In genomic region chr15:55003900-55004879, GRCh38 we compare ENCODE assay signal across 17 cellular contexts.
A peak's percentile ranks its signal among the peaks of the same experiment; 100 is the strongest.
DNase-seq lines count a peak whose midpoint lies in the region; ATAC-seq lines count a peak whose summit lies in the region.
"Had no signal": no experiment of that assay in that cellular context is flagged by ENCODE, and none has a peak within 500 bp of the region (broad histone marks: within the 10 kb centered on the region; RNA-seq: fewer than 3 reads in every experiment).

No MANE protein-coding gene starts in this region.

- ATAC-seq in GM19467 (IDR thresholded peaks at IDR 0.05; ENCODE audit: unreplicated experiment), result no peak
- ATAC-seq: GM12878; stimulated activated naive B cell treated with anti-CD40 and anti-IgM and Interleukin-4, amounts not matched to agents 10 μg/mL and 1 μg/mL and 100 μg/mL, for 72 hours had no signal

- DNase-seq in NCI-H460 (ENCODE audit: extremely low read depth, low read depth) (peak; percentile 9), cerebellum (ENCODE audit: low spot score) (peak; percentile 75), middle frontal gyrus (ENCODE audit: extremely low spot score, low spot score) (peak; percentile 9), superior temporal gyrus (ENCODE audit: extremely low spot score) (peak; percentile 64), NOMO-1 treated with DMSO at 0.1 percent for 48 hours (lab: John Stamatoyannopoulos, UW; ENCODE audit: unreplicated experiment) (no peak)
- DNase-seq in stimulated activated CD4-positive, alpha-beta T cell treated with anti-CD3 and anti-CD28 coated beads, Interleukin-1b, Interleukin-23, amount 100 ng/mL, for 48 hours, result no peak
- DNase-seq: activated CD4-positive, alpha-beta T cell treated with anti-CD3 and anti-CD28 coated beads for 1 hour; CD8-positive, alpha-beta memory T cell; glutamatergic neuron; GM23248; NCI-H187 treated with DMSO at 0.1 percent for 48 hours; NCI-H226; stimulated activated naive B cell treated with anti-CD40 and anti-IgM and Interleukin-4, amounts not matched to agents 10 μg/mL and 1 μg/mL and 100 μg/mL, for 72 hours; SW 1271; tibial artery had no signal

Comparison
In these comparisons a context has a peak if more than half of its experiments do, and no peak if none do; other contexts are left out.
1. DNase-seq: peak in NCI-H460 (single experiment), cerebellum (single experiment), middle frontal gyrus (single experiment) and superior temporal gyrus (single experiment); none in NOMO-1 treated with DMSO at 0.1 percent for 48 hours (single experiment) and stimulated activated CD4-positive, alpha-beta T cell treated with anti-CD3 and anti-CD28 coated beads, Interleukin-1b, Interleukin-23, amount 100 ng/mL, for 48 hours (single experiment).